ENCODE assay signal across 8 cellular contexts in genomic region chr10:27152687-27153086, GRCh38. TPM values are rescaled to one million over a fixed set of nuclear protein-coding genes. Genes with fewer than 3 reads are reported as not detected.
A peak's percentile ranks its signal among the peaks of the same experiment; 100 is the strongest.
DNase-seq lines count a peak whose midpoint lies in the region; ATAC-seq and TF ChIP-seq lines count a peak whose summit lies in the region.
"Had no signal": no experiment of that assay in that cellular context is flagged by ENCODE, and none has a peak within 500 bp of the region (broad histone marks: within the 10 kb centered on the region; RNA-seq: fewer than 3 reads in every experiment).

No MANE protein-coding gene starts in this region.

- peaks cover 33% of the 10 kb centered on the region for H3K4me1 Mint-ChIP-seq in HFFc6 (ENCODE audit: low read depth)
- peaks cover 36% of the 10 kb centered on the region for H3K4me1 Mint-ChIP-seq in activated CD4-positive, alpha-beta memory T cell treated with anti-CD3 and anti-CD28 coated beads for 36 hours (ENCODE audit: low read depth)

- DNase-seq in HFFc6, result no peak
- DNase-seq in activated CD4-positive, alpha-beta memory T cell treated with anti-CD3 and anti-CD28 coated beads for 36 hours, result no peak
- no peak for DNase-seq in spleen
- DNase-seq in GM10248 (ENCODE audit: extremely low spot score), result no peak
- DNase-seq: NCI-H1694 had no signal

- TF ChIP-seq CTCF in HFFc6 (IDR thresholded peaks at IDR 0.05) (no peak), spleen (IDR thresholded peaks at IDR 0.05 in 8 of 11, conservative IDR thresholded peaks at IDR 0.05 in 3 of 11) (no peak), GM10248 (IDR thresholded peaks at IDR 0.05; ENCODE audit: control extremely low read depth, extremely low read depth, low read depth, missing control alignments) (no peak)

- H3K27ac Mint-ChIP-seq in HFFc6, result peak overlapping the region; percentile 100
- peak overlapping the region; percentile 100 for H3K27ac Mint-ChIP-seq in activated CD4-positive, alpha-beta memory T cell treated with anti-CD3 and anti-CD28 coated beads for 36 hours

- POLR2A ChIA-PET in activated CD4-positive, alpha-beta memory T cell treated with anti-CD3 and anti-CD28 coated beads for 36 hours (lab: Charles Lee), result interaction anchor here (4.3 kb wide), 1 partner anchor 52 kb away, joined by 27 read pairs; the partner anchor contains the start of gene ANKRD26
- POLR2A ChIA-PET in GM10248 (lab: Yijun Ruan, JAX), result no interaction called here

- peaks cover 0 to 33% (median 14%) of the 10 kb centered on the region in 6 donors for H3K36me3 ChIP-seq in spleen

- no peaks in the 10 kb centered on the region for H3K27me3 ChIP-seq in spleen (replicated peaks in 1 of 7)

- no peak for TF ChIP-seq POLR2A in spleen (IDR thresholded peaks at IDR 0.05)

- H3K36me3 Mint-ChIP-seq in HFFc6 (ENCODE audit: low read depth), result peaks cover 38% of the 10 kb centered on the region
- H3K36me3 Mint-ChIP-seq in activated CD4-positive, alpha-beta memory T cell treated with anti-CD3 and anti-CD28 coated beads for 36 hours, result peaks cover 48% of the 10 kb centered on the region

- intact Hi-C loops in activated CD4-positive, alpha-beta memory T cell treated with anti-CD3 and anti-CD28 coated beads for 36 hours (cut with micrococcal nuclease), result loop anchor here (5.0 to 10.0 kb wide), 3 partner anchors 668 to 1380 kb away; partner anchors contain the start of gene WAC
- intact Hi-C loops in spleen (cut with DNase I; ENCODE audit: low total_unique reads), result loop anchor here (10.0 kb wide), 1 partner anchor 48 kb away; the partner anchor contains the start of gene ANKRD26

- peak overlapping the region; percentile 85 for H3K4me3 ChIP-seq in iPS-11a (ENCODE audit: low read depth, low read length)
- H3K4me3 ChIP-seq in spleen, result peak overlapping the region in 6 of 8 donors; percentile 63 to 95 (median 81)

- CTCF ChIA-PET in activated CD4-positive, alpha-beta memory T cell treated with anti-CD3 and anti-CD28 coated beads for 36 hours (lab: Charles Lee), result no interaction called here
- CTCF ChIA-PET in GM10248 (lab: Yijun Ruan, JAX), result no interaction called here

- H3K4me3 Mint-ChIP-seq in HFFc6, result peak overlapping the region; percentile 97
- H3K4me3 Mint-ChIP-seq in activated CD4-positive, alpha-beta memory T cell treated with anti-CD3 and anti-CD28 coated beads for 36 hours, result peak overlapping the region; percentile 97

- ATAC-seq in GM21825 (IDR thresholded peaks at IDR 0.05; ENCODE audit: unreplicated experiment) (no peak), GM19351 (IDR thresholded peaks at IDR 0.05; ENCODE audit: unreplicated experiment) (no peak)

- peaks cover 13 to 82% (median 49%) of the 10 kb centered on the region in 6 donors for H3K4me1 ChIP-seq in spleen

- no peaks in the 10 kb centered on the region for H3K9me3 Mint-ChIP-seq in HFFc6
- H3K9me3 Mint-ChIP-seq in activated CD4-positive, alpha-beta memory T cell treated with anti-CD3 and anti-CD28 coated beads for 36 hours, result no peaks in the 10 kb centered on the region

- no peak overlapping the region for H3K27ac ChIP-seq in spleen

- H3K9me3 ChIP-seq in spleen, result no peaks in the 10 kb centered on the region

- H3K27me3 Mint-ChIP-seq in HFFc6 (ENCODE audit: insufficient read depth), result peaks cover 13% of the 10 kb centered on the region
- no peaks in the 10 kb centered on the region for H3K27me3 Mint-ChIP-seq in activated CD4-positive, alpha-beta memory T cell treated with anti-CD3 and anti-CD28 coated beads for 36 hours

RNA-seq across cellular contexts. Expression of gene YME1L1, which starts 1.5 kb away (rescaled TPM):
- total RNA-seq in HFFc6 (2021; fragmentation: NEBNext Ultra II Directional; extraction: Animal tissue kit (Norgen Biotek cat#: 25700)), result 100 to 1,000 TPM; 130 to 148 (median 135) TPM
- total RNA-seq in activated CD4-positive, alpha-beta memory T cell treated with anti-CD3 and anti-CD28 coated beads for 36 hours, result 100 to 1,000 TPM; 115 to 119 TPM
- 10 to 100 TPM; 61.6 to 82.2 (median 75.8) TPM for total RNA-seq in spleen
- polyA plus RNA-seq in spleen, result 10 to 100 TPM; 20.7 to 33.1 (median 27.7) TPM

RNA-seq across cellular contexts. Expression of gene MASTL, which starts 2.5 kb away (rescaled TPM):
- total RNA-seq in HFFc6 (2021; fragmentation: NEBNext Ultra II Directional; extraction: Animal tissue kit (Norgen Biotek cat#: 25700)), result 10 to 100 TPM in 5 of 6 experiments, 1 to 10 TPM in 1; 8.2 to 14.3 (median 13.0) TPM
- 10 to 100 TPM; 44.2 to 50.4 TPM for total RNA-seq in activated CD4-positive, alpha-beta memory T cell treated with anti-CD3 and anti-CD28 coated beads for 36 hours
- 10 to 100 TPM in 1 of 7 donors, 1 to 10 TPM in 6; 4.5 to 10.3 (median 8.6) TPM for total RNA-seq in spleen
- 1 to 10 TPM; 3.6 to 4.4 (median 4.1) TPM for polyA plus RNA-seq in spleen

RNA-seq across cellular contexts. Expression of gene ANKRD26, which starts 52.4 kb away (rescaled TPM):
- total RNA-seq in HFFc6 (2021; fragmentation: NEBNext Ultra II Directional; extraction: Animal tissue kit (Norgen Biotek cat#: 25700)), result 1 to 10 TPM; 7.1 to 8.7 (median 7.7) TPM
- total RNA-seq in activated CD4-positive, alpha-beta memory T cell treated with anti-CD3 and anti-CD28 coated beads for 36 hours, result 1 to 10 TPM; 6.7 to 7.1 TPM
- total RNA-seq in spleen, result 10 to 100 TPM in 3 of 7 donors, 1 to 10 TPM in 4; 7.7 to 19.7 (median 9.7) TPM
- 1 to 10 TPM; 1.7 to 2.8 (median 2.2) TPM for polyA plus RNA-seq in spleen
